In genomic region chr12:53345486-53346195, GRCh38 we compare ENCODE assay signal across 8 cellular contexts. TPM values are rescaled to one million over a fixed set of nuclear protein-coding genes. Genes with fewer than 3 reads are reported as not detected.
DNase-seq lines count a peak whose midpoint lies in the region; ATAC-seq and TF ChIP-seq lines count a peak whose summit lies in the region.

No MANE protein-coding gene starts in this region.

- no peaks in the 10 kb centered on the region for H3K9me3 Mint-ChIP-seq in brain

- H3K9me3 ChIP-seq in HUES6 (ENCODE audit: control insufficient read depth, insufficient read depth, low read depth, low read length) (no peaks in the 10 kb centered on the region), lung (ENCODE audit: control insufficient read depth in 2 of 2, insufficient read depth in 1 of 2, low read length in 1 of 2) (no peaks in the 10 kb centered on the region)

- ATAC-seq in lung (ENCODE audit: insufficient read depth, low FRiP score) = no peak
- no peak for ATAC-seq in HG02763 (IDR thresholded peaks at IDR 0.05; ENCODE audit: unreplicated experiment)
- ATAC-seq in HG03439 (IDR thresholded peaks at IDR 0.05; ENCODE audit: unreplicated experiment) = no peak

- no peaks in the 10 kb centered on the region for H3K36me3 Mint-ChIP-seq in brain

- TF ChIP-seq CTCF in brain (conservative IDR thresholded peaks at IDR 0.05) = peak; percentile 7 to 21
- no peak for TF ChIP-seq CTCF in lung (IDR thresholded peaks at IDR 0.05; ENCODE audit: control extremely low read depth, extremely low read depth)

- H3K27ac ChIP-seq in ACC112 (ENCODE audit: low read depth, low read length) (no peak overlapping the region), HUES6 (ENCODE audit: low read depth, low read length) (no peak overlapping the region), lung (ENCODE audit: low read depth in 1 of 2, low read length in 1 of 2) (peak overlapping the region; percentile 72 to 81)

- peaks cover 25% of the 10 kb centered on the region for H3K27me3 Mint-ChIP-seq in brain

- 39 to 43% methylated on average over 10 of the region's 10 CpGs for WGBS in lung, 2 donors

- peaks cover 25% of the 10 kb centered on the region for H3K4me1 Mint-ChIP-seq in brain

- H3K36me3 ChIP-seq in ACC112 (ENCODE audit: insufficient read depth, low read length) = no peaks in the 10 kb centered on the region
- no peaks in the 10 kb centered on the region for H3K36me3 ChIP-seq in HUES6 (ENCODE audit: control insufficient read depth, insufficient read depth, low read length)
- no peaks in the 10 kb centered on the region for H3K36me3 ChIP-seq in lung (ENCODE audit: control insufficient read depth in 2 of 2, insufficient read depth in 2 of 2, low read length in 2 of 2)

- H3K27me3 ChIP-seq in ACC112 (ENCODE audit: insufficient read depth, low read length) (no peaks in the 10 kb centered on the region), HUES6 (ENCODE audit: control insufficient read depth, insufficient read depth, low read length) (peaks cover 11% of the 10 kb centered on the region; the same call in 1 of the 2 replicates), lung (ENCODE audit: control insufficient read depth, insufficient read depth) (no peaks in the 10 kb centered on the region)

- no peak overlapping the region for H2AFZ ChIP-seq in ACC112 (ENCODE audit: low read length, unreplicated experiment)

- H3K4me3 Mint-ChIP-seq in brain = peak overlapping the region; percentile 97 to 98 (median 97)

- H3K4me3 ChIP-seq in ACC112 (ENCODE audit: low read depth, low read length) (peak overlapping the region; percentile 72), HUES6 (ENCODE audit: low read depth, low read length) (peak overlapping the region; percentile 71), lung (no peak overlapping the region)

- H3K9ac ChIP-seq in HUES6 (ENCODE audit: low read length) = peak overlapping the region; percentile 21

- DNase-seq in lung (ENCODE audit: low spot score) (no peak), germinal center (ENCODE audit: low spot score) (no peak)
- no peak for DNase-seq in stimulated activated CD4-positive, alpha-beta T cell treated with anti-CD3 and anti-CD28 coated beads, Interleukin-1b, Interleukin-23, amount 100 ng/mL, for 48 hours

- H3K27ac Mint-ChIP-seq in brain = peak overlapping the region; percentile 93 to 99 (median 97)

- H3K79me2 ChIP-seq in ACC112 (ENCODE audit: control insufficient read depth, insufficient read depth, low read length, unreplicated experiment) = no peaks in the 10 kb centered on the region

- H3K4me1 ChIP-seq in ACC112 (ENCODE audit: control insufficient read depth, insufficient read depth, low read length, unreplicated experiment) (peaks cover 11% of the 10 kb centered on the region), HUES6 (ENCODE audit: control insufficient read depth, insufficient read depth, low read length) (peaks cover 16% of the 10 kb centered on the region), lung (ENCODE audit: control insufficient read depth in 2 of 2, insufficient read depth in 2 of 2, low read length in 2 of 2) (peaks cover 0 to 3% of the 10 kb centered on the region in 2 donors)

RNA-seq across cellular contexts. Expression of gene SP7, which starts 9.5 kb away (rescaled TPM):
- not detected for polyA plus RNA-seq in brain (ENCODE audit: insufficient read depth, low read depth, low replicate concordance)
- not detected for total RNA-seq in lung
- polyA plus RNA-seq in lung = not detected

RNA-seq across cellular contexts. Expression of gene AAAS, which starts 24.2 kb away (rescaled TPM):
- 52.4 TPM for polyA plus RNA-seq in brain (ENCODE audit: insufficient read depth, low read depth, low replicate concordance)
- 10 to 100 TPM; 51.4 to 51.7 TPM for total RNA-seq in lung
- polyA plus RNA-seq in lung = 10 to 100 TPM; 29.7 to 37.0 TPM

RNA-seq across cellular contexts. Expression of gene SP1, which starts 34.3 kb away (rescaled TPM):
- polyA plus RNA-seq in brain (ENCODE audit: insufficient read depth, low read depth, low replicate concordance) (18.9 TPM), lung (10 to 100 TPM; 16.2 to 26.6 TPM)
- 10 to 100 TPM; 68.3 to 72.2 TPM for total RNA-seq in lung

RNA-seq across cellular contexts. Expression of gene MYG1, which starts 46.1 kb away (rescaled TPM):
- polyA plus RNA-seq in brain (ENCODE audit: insufficient read depth, low read depth, low replicate concordance) = 114 TPM
- total RNA-seq in lung = 10 to 100 TPM; 22.1 to 63.5 TPM
- polyA plus RNA-seq in lung = 10 to 100 TPM; 56.1 to 88.9 TPM

RNA-seq across cellular contexts. Expression of gene PFDN5, which starts 50.3 kb away (rescaled TPM):
- 938 TPM for polyA plus RNA-seq in brain (ENCODE audit: insufficient read depth, low read depth, low replicate concordance)
- 100 to 1,000 TPM; 351 to 361 TPM for total RNA-seq in lung
- polyA plus RNA-seq in lung = 1,000 to 10,000 TPM in 1 of 2 donors, 100 to 1,000 TPM in 1; 649 to 1,722 TPM

Comparison
In these comparisons a context has a peak if more than half of its experiments do, and no peak if none do; other contexts are left out.
1. H3K27ac ChIP-seq: peak in lung (2 of 2); none in ACC112 (single experiment) and HUES6 (single experiment).